Comparison of ENCODE assay signal across 1 cellular context in genomic region chr17:41403409-41404023, GRCh38.
TF ChIP-seq lines count a peak whose summit lies in the region.

No MANE protein-coding gene starts in this region.

TF ChIP-seq in HCT116, 20 proteins besides CTCF, POLR2A, EP300 and RAD21 (continued from another document):
- TF ChIP-seq FOSL1 (IDR thresholded peaks at IDR 0.05; ENCODE audit: low read depth) (no peak), ZBTB33 (IDR thresholded peaks at IDR 0.05; ENCODE audit: extremely low read depth, insufficient replicate concordance, low read length) (no peak), CBX3 (IDR thresholded peaks at IDR 0.05; ENCODE audit: low read depth) (no peak), YY1 (IDR thresholded peaks at IDR 0.05; ENCODE audit: extremely low read depth, insufficient replicate concordance, low read depth, low read length) (no peak), ZFX (IDR thresholded peaks at IDR 0.05) (no peak)
TF ChIP-seq in HCT116: peak in this region for 0.
